16 cellular contexts compared by ENCODE assay signal in genomic region chr13:99556867-99557443, GRCh38.
"Had no signal": no experiment of that assay in that cellular context is flagged by ENCODE, and none has a peak within 500 bp of the region (broad histone marks: within the 10 kb centered on the region; RNA-seq: fewer than 3 reads in every experiment).

No MANE protein-coding gene starts in this region.

- H3K9me3 Mint-ChIP-seq: activated CD4-positive, alpha-beta memory T cell treated with anti-CD3 and anti-CD28 coated beads for 36 hours; activated naive CD4-positive, alpha-beta T cell treated with anti-CD3 and anti-CD28 coated beads for 36 hours; naive B cell had no signal

- H3K4me1 Mint-ChIP-seq: naive B cell had no signal

- H3K27ac Mint-ChIP-seq: activated CD4-positive, alpha-beta memory T cell treated with anti-CD3 and anti-CD28 coated beads for 36 hours; activated naive CD4-positive, alpha-beta T cell treated with anti-CD3 and anti-CD28 coated beads for 36 hours had no signal

- H3K9me3 ChIP-seq: body of pancreas, colonic mucosa, SJCRH30, suprapubic skin had no signal

- H3K27me3 Mint-ChIP-seq: activated CD4-positive, alpha-beta memory T cell treated with anti-CD3 and anti-CD28 coated beads for 36 hours; naive B cell had no signal

- H3K27ac ChIP-seq: body of pancreas, colonic mucosa, SJCRH30, suprapubic skin had no signal

- ATAC-seq: body of pancreas, esophagus mucosa, left lobe of liver had no signal

- DNase-seq: activated CD4-positive, alpha-beta memory T cell treated with anti-CD3 and anti-CD28 coated beads for 36 hours; activated CD4-positive, CD25-positive, alpha-beta regulatory T cell; activated naive CD4-positive, alpha-beta T cell treated with anti-CD3 and anti-CD28 coated beads for 36 hours; amygdala; body of pancreas; central memory CD4-positive, alpha-beta T cell; colonic mucosa; islet precursor cell; naive B cell; SJCRH30; stimulated activated CD4-positive, alpha-beta T cell treated with anti-CD3 and anti-CD28 coated beads, Interleukin-4, amount 100 ng/mL, for 24 hours; stimulated activated naive CD4-positive, alpha-beta T cell treated with Interleukin-2 at 50 U/mL for 16 hours; T-helper 2 cell had no signal

- H3K4me3 Mint-ChIP-seq: activated CD4-positive, alpha-beta memory T cell treated with anti-CD3 and anti-CD28 coated beads for 36 hours; activated naive CD4-positive, alpha-beta T cell treated with anti-CD3 and anti-CD28 coated beads for 36 hours had no signal

- H3K4me3 ChIP-seq: body of pancreas, colonic mucosa, SJCRH30, suprapubic skin had no signal

- H3K4me1 ChIP-seq: body of pancreas, colonic mucosa, SJCRH30, suprapubic skin had no signal

- H3K27me3 ChIP-seq: body of pancreas, colonic mucosa, SJCRH30, suprapubic skin had no signal
